In the genomic region with DNA sequence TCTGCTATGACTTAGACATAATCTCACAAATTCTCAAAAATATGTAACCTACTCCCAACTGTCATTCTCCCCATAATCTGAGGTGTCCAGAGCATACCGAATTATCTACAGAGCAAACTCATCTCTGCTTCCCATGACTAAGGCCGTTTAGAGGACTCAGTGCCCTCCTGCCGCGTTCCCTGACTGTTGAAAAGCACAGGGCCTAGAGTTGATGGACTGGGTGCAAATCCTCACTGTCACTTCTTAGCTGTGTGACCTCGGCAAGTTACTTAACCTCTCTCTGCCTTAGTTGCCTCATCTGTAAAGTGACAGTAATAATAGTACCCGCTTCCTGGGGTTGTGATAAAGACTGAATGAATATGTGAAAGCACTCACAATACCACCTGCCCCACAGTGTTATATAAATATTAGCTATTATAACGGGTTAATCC, we compare ENCODE assay signal across 1 cellular context.
TF ChIP-seq lines count a peak whose summit lies in the region.

No MANE protein-coding gene starts in this region.

TF ChIP-seq in GM23338, 12 proteins besides CTCF, POLR2A, EP300 and RAD21 (continued from another document):
- TF ChIP-seq, protein P1, sequence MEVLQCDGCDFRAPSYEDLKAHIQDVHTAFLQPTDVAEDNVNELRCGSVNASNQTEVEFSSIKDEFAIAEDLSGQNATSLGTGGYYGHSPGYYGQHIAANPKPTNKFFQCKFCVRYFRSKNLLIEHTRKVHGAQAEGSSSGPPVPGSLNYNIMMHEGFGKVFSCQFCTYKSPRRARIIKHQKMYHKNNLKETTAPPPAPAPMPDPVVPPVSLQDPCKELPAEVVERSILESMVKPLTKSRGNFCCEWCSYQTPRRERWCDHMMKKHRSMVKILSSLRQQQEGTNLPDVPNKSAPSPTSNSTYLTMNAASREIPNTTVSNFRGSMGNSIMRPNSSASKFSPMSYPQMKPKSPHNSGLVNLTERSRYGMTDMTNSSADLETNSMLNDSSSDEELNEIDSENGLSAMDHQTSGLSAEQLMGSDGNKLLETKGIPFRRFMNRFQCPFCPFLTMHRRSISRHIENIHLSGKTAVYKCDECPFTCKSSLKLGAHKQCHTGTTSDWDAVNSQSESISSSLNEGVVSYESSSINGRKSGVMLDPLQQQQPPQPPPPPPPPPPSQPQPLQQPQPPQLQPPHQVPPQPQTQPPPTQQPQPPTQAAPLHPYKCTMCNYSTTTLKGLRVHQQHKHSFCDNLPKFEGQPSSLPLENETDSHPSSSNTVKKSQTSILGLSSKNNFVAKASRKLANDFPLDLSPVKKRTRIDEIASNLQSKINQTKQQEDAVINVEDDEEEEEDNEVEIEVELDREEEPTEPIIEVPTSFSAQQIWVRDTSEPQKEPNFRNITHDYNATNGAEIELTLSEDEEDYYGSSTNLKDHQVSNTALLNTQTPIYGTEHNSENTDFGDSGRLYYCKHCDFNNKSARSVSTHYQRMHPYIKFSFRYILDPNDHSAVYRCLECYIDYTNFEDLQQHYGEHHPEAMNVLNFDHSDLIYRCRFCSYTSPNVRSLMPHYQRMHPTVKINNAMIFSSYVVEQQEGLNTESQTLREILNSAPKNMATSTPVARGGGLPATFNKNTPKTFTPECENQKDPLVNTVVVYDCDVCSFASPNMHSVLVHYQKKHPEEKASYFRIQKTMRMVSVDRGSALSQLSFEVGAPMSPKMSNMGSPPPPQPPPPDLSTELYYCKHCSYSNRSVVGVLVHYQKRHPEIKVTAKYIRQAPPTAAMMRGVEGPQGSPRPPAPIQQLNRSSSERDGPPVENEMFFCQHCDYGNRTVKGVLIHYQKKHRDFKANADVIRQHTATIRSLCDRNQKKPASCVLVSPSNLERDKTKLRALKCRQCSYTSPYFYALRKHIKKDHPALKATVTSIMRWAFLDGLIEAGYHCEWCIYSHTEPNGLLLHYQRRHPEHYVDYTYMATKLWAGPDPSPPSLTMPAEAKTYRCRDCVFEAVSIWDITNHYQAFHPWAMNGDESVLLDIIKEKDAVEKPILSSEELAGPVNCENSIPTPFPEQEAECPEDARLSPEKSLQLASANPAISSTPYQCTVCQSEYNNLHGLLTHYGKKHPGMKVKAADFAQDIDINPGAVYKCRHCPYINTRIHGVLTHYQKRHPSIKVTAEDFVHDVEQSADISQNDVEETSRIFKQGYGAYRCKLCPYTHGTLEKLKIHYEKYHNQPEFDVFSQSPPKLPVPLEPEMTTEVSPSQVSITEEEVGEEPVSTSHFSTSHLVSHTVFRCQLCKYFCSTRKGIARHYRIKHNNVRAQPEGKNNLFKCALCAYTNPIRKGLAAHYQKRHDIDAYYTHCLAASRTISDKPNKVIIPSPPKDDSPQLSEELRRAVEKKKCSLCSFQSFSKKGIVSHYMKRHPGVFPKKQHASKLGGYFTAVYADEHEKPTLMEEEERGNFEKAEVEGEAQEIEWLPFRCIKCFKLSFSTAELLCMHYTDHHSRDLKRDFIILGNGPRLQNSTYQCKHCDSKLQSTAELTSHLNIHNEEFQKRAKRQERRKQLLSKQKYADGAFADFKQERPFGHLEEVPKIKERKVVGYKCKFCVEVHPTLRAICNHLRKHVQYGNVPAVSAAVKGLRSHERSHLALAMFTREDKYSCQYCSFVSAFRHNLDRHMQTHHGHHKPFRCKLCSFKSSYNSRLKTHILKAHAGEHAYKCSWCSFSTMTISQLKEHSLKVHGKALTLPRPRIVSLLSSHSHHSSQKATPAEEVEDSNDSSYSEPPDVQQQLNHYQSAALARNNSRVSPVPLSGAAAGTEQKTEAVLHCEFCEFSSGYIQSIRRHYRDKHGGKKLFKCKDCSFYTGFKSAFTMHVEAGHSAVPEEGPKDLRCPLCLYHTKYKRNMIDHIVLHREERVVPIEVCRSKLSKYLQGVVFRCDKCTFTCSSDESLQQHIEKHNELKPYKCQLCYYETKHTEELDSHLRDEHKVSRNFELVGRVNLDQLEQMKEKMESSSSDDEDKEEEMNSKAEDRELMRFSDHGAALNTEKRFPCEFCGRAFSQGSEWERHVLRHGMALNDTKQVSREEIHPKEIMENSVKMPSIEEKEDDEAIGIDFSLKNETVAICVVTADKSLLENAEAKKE (CRISPR knock-in tag; IDR thresholded peaks at IDR 0.05): no peak
- TF ChIP-seq NANOG (IDR thresholded peaks at IDR 0.05; ENCODE audit: borderline replicate concordance): no peak
- TF ChIP-seq EZH2 (IDR thresholded peaks at IDR 0.05; ENCODE audit: low read depth, unreplicated experiment): no peak
- TF ChIP-seq, protein P2, sequence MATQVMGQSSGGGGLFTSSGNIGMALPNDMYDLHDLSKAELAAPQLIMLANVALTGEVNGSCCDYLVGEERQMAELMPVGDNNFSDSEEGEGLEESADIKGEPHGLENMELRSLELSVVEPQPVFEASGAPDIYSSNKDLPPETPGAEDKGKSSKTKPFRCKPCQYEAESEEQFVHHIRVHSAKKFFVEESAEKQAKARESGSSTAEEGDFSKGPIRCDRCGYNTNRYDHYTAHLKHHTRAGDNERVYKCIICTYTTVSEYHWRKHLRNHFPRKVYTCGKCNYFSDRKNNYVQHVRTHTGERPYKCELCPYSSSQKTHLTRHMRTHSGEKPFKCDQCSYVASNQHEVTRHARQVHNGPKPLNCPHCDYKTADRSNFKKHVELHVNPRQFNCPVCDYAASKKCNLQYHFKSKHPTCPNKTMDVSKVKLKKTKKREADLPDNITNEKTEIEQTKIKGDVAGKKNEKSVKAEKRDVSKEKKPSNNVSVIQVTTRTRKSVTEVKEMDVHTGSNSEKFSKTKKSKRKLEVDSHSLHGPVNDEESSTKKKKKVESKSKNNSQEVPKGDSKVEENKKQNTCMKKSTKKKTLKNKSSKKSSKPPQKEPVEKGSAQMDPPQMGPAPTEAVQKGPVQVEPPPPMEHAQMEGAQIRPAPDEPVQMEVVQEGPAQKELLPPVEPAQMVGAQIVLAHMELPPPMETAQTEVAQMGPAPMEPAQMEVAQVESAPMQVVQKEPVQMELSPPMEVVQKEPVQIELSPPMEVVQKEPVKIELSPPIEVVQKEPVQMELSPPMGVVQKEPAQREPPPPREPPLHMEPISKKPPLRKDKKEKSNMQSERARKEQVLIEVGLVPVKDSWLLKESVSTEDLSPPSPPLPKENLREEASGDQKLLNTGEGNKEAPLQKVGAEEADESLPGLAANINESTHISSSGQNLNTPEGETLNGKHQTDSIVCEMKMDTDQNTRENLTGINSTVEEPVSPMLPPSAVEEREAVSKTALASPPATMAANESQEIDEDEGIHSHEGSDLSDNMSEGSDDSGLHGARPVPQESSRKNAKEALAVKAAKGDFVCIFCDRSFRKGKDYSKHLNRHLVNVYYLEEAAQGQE (IDR thresholded peaks at IDR 0.05; ENCODE audit: unreplicated experiment): no peak
- TF ChIP-seq STAT1 (IDR thresholded peaks at IDR 0.05; ENCODE audit: unreplicated experiment): no peak
- no peak for TF ChIP-seq CREB1 (CRISPR knock-in tag; IDR thresholded peaks at IDR 0.05; ENCODE audit: low read depth)
- no peak for TF ChIP-seq ZNF331 (CRISPR knock-in tag; IDR thresholded peaks at IDR 0.05; ENCODE audit: low read depth)
- TF ChIP-seq POLR2AphosphoS5 (IDR thresholded peaks at IDR 0.05; ENCODE audit: low read depth): no peak
- no peak for TF ChIP-seq JUNB (IDR thresholded peaks at IDR 0.05; ENCODE audit: unreplicated experiment)
- TF ChIP-seq ETS1 (IDR thresholded peaks at IDR 0.05): no peak
- no peak for TF ChIP-seq ZNF114 (CRISPR knock-in tag; IDR thresholded peaks at IDR 0.05)
